In the genomic region with DNA sequence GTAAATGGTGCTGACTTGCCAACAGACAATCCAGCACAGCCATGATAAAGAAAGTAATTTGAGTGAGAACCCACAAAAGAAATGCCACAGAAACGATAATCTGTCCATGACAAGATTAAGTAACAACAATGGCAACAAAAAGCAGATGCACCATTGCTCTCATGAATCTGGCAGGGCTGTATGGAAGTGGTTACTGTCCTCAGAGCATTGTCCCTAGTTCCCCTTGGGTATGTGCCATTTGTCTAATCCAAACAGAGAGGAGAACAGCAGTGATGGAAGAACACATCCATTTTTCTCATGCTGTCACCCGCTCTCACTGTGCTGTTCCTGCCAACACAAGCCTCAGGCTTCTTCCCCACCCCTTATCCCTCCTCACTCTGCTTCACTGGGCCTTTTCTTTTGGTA, we compare ENCODE assay signal across 1 cellular context.
TF ChIP-seq lines count a peak whose summit lies in the region.

No MANE protein-coding gene starts in this region.

TF ChIP-seq in K562, 482 proteins besides CTCF, POLR2A, EP300 and RAD21 (continued from another document):
- TF ChIP-seq, protein P1, sequence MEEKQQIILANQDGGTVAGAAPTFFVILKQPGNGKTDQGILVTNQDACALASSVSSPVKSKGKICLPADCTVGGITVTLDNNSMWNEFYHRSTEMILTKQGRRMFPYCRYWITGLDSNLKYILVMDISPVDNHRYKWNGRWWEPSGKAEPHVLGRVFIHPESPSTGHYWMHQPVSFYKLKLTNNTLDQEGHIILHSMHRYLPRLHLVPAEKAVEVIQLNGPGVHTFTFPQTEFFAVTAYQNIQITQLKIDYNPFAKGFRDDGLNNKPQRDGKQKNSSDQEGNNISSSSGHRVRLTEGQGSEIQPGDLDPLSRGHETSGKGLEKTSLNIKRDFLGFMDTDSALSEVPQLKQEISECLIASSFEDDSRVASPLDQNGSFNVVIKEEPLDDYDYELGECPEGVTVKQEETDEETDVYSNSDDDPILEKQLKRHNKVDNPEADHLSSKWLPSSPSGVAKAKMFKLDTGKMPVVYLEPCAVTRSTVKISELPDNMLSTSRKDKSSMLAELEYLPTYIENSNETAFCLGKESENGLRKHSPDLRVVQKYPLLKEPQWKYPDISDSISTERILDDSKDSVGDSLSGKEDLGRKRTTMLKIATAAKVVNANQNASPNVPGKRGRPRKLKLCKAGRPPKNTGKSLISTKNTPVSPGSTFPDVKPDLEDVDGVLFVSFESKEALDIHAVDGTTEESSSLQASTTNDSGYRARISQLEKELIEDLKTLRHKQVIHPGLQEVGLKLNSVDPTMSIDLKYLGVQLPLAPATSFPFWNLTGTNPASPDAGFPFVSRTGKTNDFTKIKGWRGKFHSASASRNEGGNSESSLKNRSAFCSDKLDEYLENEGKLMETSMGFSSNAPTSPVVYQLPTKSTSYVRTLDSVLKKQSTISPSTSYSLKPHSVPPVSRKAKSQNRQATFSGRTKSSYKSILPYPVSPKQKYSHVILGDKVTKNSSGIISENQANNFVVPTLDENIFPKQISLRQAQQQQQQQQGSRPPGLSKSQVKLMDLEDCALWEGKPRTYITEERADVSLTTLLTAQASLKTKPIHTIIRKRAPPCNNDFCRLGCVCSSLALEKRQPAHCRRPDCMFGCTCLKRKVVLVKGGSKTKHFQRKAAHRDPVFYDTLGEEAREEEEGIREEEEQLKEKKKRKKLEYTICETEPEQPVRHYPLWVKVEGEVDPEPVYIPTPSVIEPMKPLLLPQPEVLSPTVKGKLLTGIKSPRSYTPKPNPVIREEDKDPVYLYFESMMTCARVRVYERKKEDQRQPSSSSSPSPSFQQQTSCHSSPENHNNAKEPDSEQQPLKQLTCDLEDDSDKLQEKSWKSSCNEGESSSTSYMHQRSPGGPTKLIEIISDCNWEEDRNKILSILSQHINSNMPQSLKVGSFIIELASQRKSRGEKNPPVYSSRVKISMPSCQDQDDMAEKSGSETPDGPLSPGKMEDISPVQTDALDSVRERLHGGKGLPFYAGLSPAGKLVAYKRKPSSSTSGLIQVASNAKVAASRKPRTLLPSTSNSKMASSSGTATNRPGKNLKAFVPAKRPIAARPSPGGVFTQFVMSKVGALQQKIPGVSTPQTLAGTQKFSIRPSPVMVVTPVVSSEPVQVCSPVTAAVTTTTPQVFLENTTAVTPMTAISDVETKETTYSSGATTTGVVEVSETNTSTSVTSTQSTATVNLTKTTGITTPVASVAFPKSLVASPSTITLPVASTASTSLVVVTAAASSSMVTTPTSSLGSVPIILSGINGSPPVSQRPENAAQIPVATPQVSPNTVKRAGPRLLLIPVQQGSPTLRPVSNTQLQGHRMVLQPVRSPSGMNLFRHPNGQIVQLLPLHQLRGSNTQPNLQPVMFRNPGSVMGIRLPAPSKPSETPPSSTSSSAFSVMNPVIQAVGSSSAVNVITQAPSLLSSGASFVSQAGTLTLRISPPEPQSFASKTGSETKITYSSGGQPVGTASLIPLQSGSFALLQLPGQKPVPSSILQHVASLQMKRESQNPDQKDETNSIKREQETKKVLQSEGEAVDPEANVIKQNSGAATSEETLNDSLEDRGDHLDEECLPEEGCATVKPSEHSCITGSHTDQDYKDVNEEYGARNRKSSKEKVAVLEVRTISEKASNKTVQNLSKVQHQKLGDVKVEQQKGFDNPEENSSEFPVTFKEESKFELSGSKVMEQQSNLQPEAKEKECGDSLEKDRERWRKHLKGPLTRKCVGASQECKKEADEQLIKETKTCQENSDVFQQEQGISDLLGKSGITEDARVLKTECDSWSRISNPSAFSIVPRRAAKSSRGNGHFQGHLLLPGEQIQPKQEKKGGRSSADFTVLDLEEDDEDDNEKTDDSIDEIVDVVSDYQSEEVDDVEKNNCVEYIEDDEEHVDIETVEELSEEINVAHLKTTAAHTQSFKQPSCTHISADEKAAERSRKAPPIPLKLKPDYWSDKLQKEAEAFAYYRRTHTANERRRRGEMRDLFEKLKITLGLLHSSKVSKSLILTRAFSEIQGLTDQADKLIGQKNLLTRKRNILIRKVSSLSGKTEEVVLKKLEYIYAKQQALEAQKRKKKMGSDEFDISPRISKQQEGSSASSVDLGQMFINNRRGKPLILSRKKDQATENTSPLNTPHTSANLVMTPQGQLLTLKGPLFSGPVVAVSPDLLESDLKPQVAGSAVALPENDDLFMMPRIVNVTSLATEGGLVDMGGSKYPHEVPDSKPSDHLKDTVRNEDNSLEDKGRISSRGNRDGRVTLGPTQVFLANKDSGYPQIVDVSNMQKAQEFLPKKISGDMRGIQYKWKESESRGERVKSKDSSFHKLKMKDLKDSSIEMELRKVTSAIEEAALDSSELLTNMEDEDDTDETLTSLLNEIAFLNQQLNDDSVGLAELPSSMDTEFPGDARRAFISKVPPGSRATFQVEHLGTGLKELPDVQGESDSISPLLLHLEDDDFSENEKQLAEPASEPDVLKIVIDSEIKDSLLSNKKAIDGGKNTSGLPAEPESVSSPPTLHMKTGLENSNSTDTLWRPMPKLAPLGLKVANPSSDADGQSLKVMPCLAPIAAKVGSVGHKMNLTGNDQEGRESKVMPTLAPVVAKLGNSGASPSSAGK (IDR thresholded peaks at IDR 0.05): no peak
- no peak for TF ChIP-seq SRSF7 (optimal IDR thresholded peaks at IDR 0.05; ENCODE audit: low read depth, low read length)
- TF ChIP-seq WHSC1 (IDR thresholded peaks at IDR 0.05; ENCODE audit: low read length): no peak
- no peak for TF ChIP-seq RBBP5 (IDR thresholded peaks at IDR 0.05; ENCODE audit: borderline replicate concordance, insufficient read depth, low read length, poor library complexity, severe bottlenecking)
- TF ChIP-seq PHTF2 (CRISPR knock-in tag; IDR thresholded peaks at IDR 0.05): no peak
- TF ChIP-seq RAD51 (IDR thresholded peaks at IDR 0.05; ENCODE audit: borderline replicate concordance, low read depth): no peak
- TF ChIP-seq CBFA2T3 (IDR thresholded peaks at IDR 0.05): peak; percentile 51
